1 cellular context compared by ENCODE assay signal in the genomic region with DNA sequence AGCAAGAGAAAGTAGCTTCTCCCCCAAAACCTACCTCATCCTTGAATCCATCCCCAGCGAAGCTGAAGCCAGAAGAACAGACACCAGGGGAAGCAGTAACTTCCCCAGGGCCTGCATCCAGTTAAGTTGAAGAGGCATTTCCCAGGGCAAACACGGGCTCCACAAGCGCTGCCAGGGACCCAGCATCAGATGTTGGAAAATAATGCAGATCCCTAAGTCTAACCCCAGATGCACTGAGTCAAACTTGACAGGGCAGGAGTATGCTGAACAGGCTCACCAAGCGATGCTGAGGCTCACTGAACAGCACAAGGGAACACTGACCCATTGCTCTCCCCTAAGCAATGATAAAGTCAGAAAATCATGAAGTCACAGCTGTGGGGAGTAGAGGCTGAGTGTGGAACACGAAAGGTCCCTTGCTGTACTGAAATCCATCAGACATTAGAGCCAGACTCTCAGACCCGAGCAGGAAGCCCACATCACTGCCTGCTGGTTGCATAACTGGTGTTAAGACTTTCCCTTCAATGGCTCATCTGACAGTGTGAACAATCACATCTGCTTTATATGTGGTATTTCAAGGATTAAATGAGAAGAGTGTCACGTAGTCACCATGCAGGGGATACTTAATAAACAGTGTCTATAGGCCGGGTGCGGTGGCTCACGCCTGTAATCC.
TF ChIP-seq lines count a peak whose summit lies in the region.

No MANE protein-coding gene starts in this region.

TF ChIP-seq in IMR-90, 13 proteins besides CTCF, POLR2A, EP300 and RAD21:
- TF ChIP-seq, protein P1, sequence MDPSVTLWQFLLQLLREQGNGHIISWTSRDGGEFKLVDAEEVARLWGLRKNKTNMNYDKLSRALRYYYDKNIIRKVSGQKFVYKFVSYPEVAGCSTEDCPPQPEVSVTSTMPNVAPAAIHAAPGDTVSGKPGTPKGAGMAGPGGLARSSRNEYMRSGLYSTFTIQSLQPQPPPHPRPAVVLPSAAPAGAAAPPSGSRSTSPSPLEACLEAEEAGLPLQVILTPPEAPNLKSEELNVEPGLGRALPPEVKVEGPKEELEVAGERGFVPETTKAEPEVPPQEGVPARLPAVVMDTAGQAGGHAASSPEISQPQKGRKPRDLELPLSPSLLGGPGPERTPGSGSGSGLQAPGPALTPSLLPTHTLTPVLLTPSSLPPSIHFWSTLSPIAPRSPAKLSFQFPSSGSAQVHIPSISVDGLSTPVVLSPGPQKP (IDR thresholded peaks at IDR 0.05; ENCODE audit: borderline replicate concordance, low read depth, low read length), result no peak
- TF ChIP-seq RFX5 (IDR thresholded peaks at IDR 0.05; ENCODE audit: low read depth, low read length) (no peak), FOS (IDR thresholded peaks at IDR 0.05; ENCODE audit: low read depth, low read length) (no peak), CEBPB (IDR thresholded peaks at IDR 0.05; ENCODE audit: low read depth, low read length) (peak; percentile 82; the same call in 1 of the 2 replicates), BHLHE40 (IDR thresholded peaks at IDR 0.05; ENCODE audit: low read depth, low read length) (no peak), MAFK (IDR thresholded peaks at IDR 0.05; ENCODE audit: low read depth, low read length) (no peak), MXI1 (IDR thresholded peaks at IDR 0.05; ENCODE audit: borderline replicate concordance, low read depth, low read length) (no peak)
- TF ChIP-seq, protein P2, sequence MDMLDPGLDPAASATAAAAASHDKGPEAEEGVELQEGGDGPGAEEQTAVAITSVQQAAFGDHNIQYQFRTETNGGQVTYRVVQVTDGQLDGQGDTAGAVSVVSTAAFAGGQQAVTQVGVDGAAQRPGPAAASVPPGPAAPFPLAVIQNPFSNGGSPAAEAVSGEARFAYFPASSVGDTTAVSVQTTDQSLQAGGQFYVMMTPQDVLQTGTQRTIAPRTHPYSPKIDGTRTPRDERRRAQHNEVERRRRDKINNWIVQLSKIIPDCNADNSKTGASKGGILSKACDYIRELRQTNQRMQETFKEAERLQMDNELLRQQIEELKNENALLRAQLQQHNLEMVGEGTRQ (IDR thresholded peaks at IDR 0.05; ENCODE audit: low read depth, low read length), result no peak
